Comparison of ENCODE assay signal across 18 cellular contexts in the genomic region with DNA sequence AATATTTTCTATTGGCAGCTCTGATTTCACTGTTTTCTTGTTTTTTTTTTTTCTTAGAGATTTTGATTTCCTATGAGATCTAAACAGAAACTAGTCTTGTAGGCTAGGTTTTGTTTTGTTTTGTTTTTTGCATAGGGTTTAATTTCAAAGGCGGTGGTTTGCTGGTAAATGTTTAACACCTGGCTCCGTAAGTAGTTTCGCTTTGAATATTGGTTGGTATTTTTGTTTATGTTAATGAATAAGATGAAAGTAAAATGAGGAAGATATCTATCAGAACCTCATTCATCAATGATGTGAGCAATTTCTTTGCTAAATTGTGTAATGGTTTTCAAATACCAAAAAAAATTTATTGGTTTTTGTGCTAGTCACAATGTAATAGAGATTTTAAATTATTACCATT. TPM values are rescaled to one million over a fixed set of nuclear protein-coding genes. Genes with fewer than 3 reads are reported as not detected.
DNase-seq lines count a peak whose midpoint lies in the region; ATAC-seq, FAIRE-seq and TF ChIP-seq lines count a peak whose summit lies in the region.
"Had no signal": no experiment of that assay in that cellular context is flagged by ENCODE, and none has a peak within 500 bp of the region (broad histone marks: within the 10 kb centered on the region; RNA-seq: fewer than 3 reads in every experiment).

No MANE protein-coding gene starts in this region.

- no peak overlapping the region for H3K27ac ChIP-seq in vagina
- H3K27ac ChIP-seq: HL-60 had no signal

- no peaks in the 10 kb centered on the region for H3K9me3 ChIP-seq in vagina
- H3K9me3 ChIP-seq: BE2C had no signal

- no peak overlapping the region for H3K4me3 ChIP-seq in Jurkat, Clone E6-1 (ENCODE audit: low read length)
- H3K4me3 ChIP-seq in vagina = no peak overlapping the region

- intact Hi-C loops in vagina (cut with DNase I) = no loop called here

- TF ChIP-seq POLR2A in GM12891 (IDR thresholded peaks at IDR 0.05; ENCODE audit: low read depth, low read length) (no peak), vagina (IDR thresholded peaks at IDR 0.05) (no peak)

- no peaks in the 10 kb centered on the region for H3K27me3 ChIP-seq in vagina
- H3K27me3 ChIP-seq: BE2C had no signal

- no peaks in the 10 kb centered on the region for H3K36me3 ChIP-seq in vagina
- H3K36me3 ChIP-seq: BE2C had no signal

- FAIRE-seq in GM12891 (lab: Jason Lieb, UNC) = no peak

- no peaks in the 10 kb centered on the region for H3K4me1 ChIP-seq in vagina
- H3K4me1 ChIP-seq: BE2C had no signal

- DNase-seq in Jurkat, Clone E6-1 (ENCODE audit: low read depth, low spot score) = peak; percentile 1
- DNase-seq in GM12891 (ENCODE audit: insufficient read length, low spot score) = no peak
- no peak for DNase-seq in H4 (ENCODE audit: low spot score)
- DNase-seq in vagina (ENCODE audit: extremely low spot score in 2 of 2) = no peak
- DNase-seq in stimulated activated CD4-positive, alpha-beta T cell treated with anti-CD3 and anti-CD28 coated beads, Interleukin-2, amount 100 ng/mL, for 48 hours = no peak
- DNase-seq: activated CD8-positive, alpha-beta memory T cell treated with anti-CD3 and anti-CD28 coated beads, Interleukin-2, amount 50 U/mL, for 48 hours; BE2C; erythroblast; NCI-H1417 treated with DMSO at 0.1 percent for 48 hours; occipital lobe; stimulated activated CD4-positive, alpha-beta T cell treated with anti-CD3 and anti-CD28 coated beads, Interleukin-2, amount 100 ng/mL, for 24 hours; T-helper 9 cell had no signal

- no peak for TF ChIP-seq CTCF in vagina (IDR thresholded peaks at IDR 0.05)

- ATAC-seq in GM18498 (IDR thresholded peaks at IDR 0.05; ENCODE audit: unreplicated experiment) (peak; percentile 89), GM19468 (IDR thresholded peaks at IDR 0.05; ENCODE audit: extremely low read depth, unreplicated experiment) (peak; percentile 81), HG02943 (IDR thresholded peaks at IDR 0.05; ENCODE audit: low read depth, unreplicated experiment) (peak; percentile 90)

TF ChIP-seq in GM12891, 5 proteins besides CTCF, POLR2A, EP300 and RAD21:
- TF ChIP-seq SPI1 (IDR thresholded peaks at IDR 0.05; ENCODE audit: low read depth, low read length) (no peak), TAF1 (IDR thresholded peaks at IDR 0.05; ENCODE audit: low read depth, low read length) (no peak), POU2F2 (IDR thresholded peaks at IDR 0.05; ENCODE audit: low read depth, low read length) (no peak)

RNA-seq across cellular contexts. Expression of a gene that starts 39.7 kb away (rescaled TPM):
- not detected for polyA plus RNA-seq in Jurkat, Clone E6-1 (2012; ENCODE audit: insufficient read depth, insufficient read length)
- polyA plus RNA-seq in GM12891 (2012; ENCODE audit: low read depth, missing spikeins) = not detected
- total RNA-seq in H4 (2014; rRNA removed; shearing (Covaris generic)) = 152 and 153 TPM in 2 replicates
- 97.7 TPM for total RNA-seq in vagina

RNA-seq across cellular contexts. Expression of a gene that starts 57.3 kb away (rescaled TPM):
- not detected for polyA plus RNA-seq in Jurkat, Clone E6-1 (2012; ENCODE audit: insufficient read depth, insufficient read length)
- not detected for polyA plus RNA-seq in GM12891 (2012; ENCODE audit: low read depth, missing spikeins)
- not detected in 2 replicates for total RNA-seq in H4 (2014; rRNA removed; shearing (Covaris generic))
- not detected for total RNA-seq in vagina
- total RNA-seq: kidney epithelial cell, occipital lobe, subcutaneous adipose tissue had no signal
